ENCODE assay signal across 8 cellular contexts in genomic region chr10:14838582-14839304, GRCh38. TPM values are rescaled to one million over a fixed set of nuclear protein-coding genes. Genes with fewer than 3 reads are reported as not detected.
DNase-seq lines count a peak whose midpoint lies in the region; ATAC-seq and TF ChIP-seq lines count a peak whose summit lies in the region.

No MANE protein-coding gene starts in this region.

- H3K9ac ChIP-seq in HUES48 (ENCODE audit: low read depth, low read length), result peak overlapping the region; percentile 94

- no peak for TF ChIP-seq CTCF in endothelial cell (IDR thresholded peaks at IDR 0.05; ENCODE audit: unreplicated experiment)

- ATAC-seq in HG03108 (IDR thresholded peaks at IDR 0.05; ENCODE audit: unreplicated experiment), result no peak

- H3K36me3 ChIP-seq in HUES48 (ENCODE audit: control insufficient read depth, insufficient read depth, low read length), result peaks cover 38% of the 10 kb centered on the region

- no peaks in the 10 kb centered on the region for H3K27me3 Mint-ChIP-seq in activated CD4-positive, alpha-beta T cell treated with anti-CD3 and anti-CD28 coated beads, Interleukin-2, amount 10 ng/mL, durations not matched to agents 24 days and 14 days
- peaks cover 5% of the 10 kb centered on the region for H3K27me3 Mint-ChIP-seq in endothelial cell (ENCODE audit: unreplicated experiment)

- no peaks in the 10 kb centered on the region for H3K9me3 ChIP-seq in HUES48 (ENCODE audit: control insufficient read depth, insufficient read depth, low read length)

- peaks cover 18% of the 10 kb centered on the region for H3K4me1 Mint-ChIP-seq in activated CD4-positive, alpha-beta T cell treated with anti-CD3 and anti-CD28 coated beads, Interleukin-2, amount 10 ng/mL, durations not matched to agents 24 days and 14 days
- peaks cover 29% of the 10 kb centered on the region for H3K4me1 Mint-ChIP-seq in endothelial cell (ENCODE audit: unreplicated experiment)

- H3K27ac ChIP-seq in HUES48 (ENCODE audit: low read depth, low read length), result peak overlapping the region; percentile 96
- peak overlapping the region; percentile 34 for H3K27ac ChIP-seq in temporal lobe (ENCODE audit: low read depth, low read length)

- intact Hi-C loops in activated CD4-positive, alpha-beta T cell treated with anti-CD3 and anti-CD28 coated beads, Interleukin-2, amount 10 ng/mL, durations not matched to agents 24 days and 14 days (cut with micrococcal nuclease), result loop anchor here (1.0 to 5.0 kb wide), 8 partner anchors 40 to 340 kb away; partner anchors contain the start of genes DCLRE1C, RPP38 and SUV39H2

- DNase-seq in SIG-M5 treated with dmso at 0.1 percent for 504 hours (lab: John Stamatoyannopoulos, UW; ENCODE audit: unreplicated experiment), result peak; percentile 7
- no peak for DNase-seq in SIG-M5 (lab: John Stamatoyannopoulos, UW)
- DNase-seq in activated CD4-positive, alpha-beta T cell treated with anti-CD3 and anti-CD28 coated beads, Interleukin-2, amount 10 ng/mL, durations not matched to agents 24 days and 14 days, result peak; percentile 79
- DNase-seq in endothelial cell (ENCODE audit: low spot score), result peak; percentile 64
- DNase-seq in mucosa of gallbladder (ENCODE audit: low spot score), result peak; percentile 11

- no peaks in the 10 kb centered on the region for H3K27me3 ChIP-seq in HUES48 (ENCODE audit: control insufficient read depth, insufficient read depth, low read length)

- H3K9me3 Mint-ChIP-seq in activated CD4-positive, alpha-beta T cell treated with anti-CD3 and anti-CD28 coated beads, Interleukin-2, amount 10 ng/mL, durations not matched to agents 24 days and 14 days, result no peaks in the 10 kb centered on the region
- no peaks in the 10 kb centered on the region for H3K9me3 Mint-ChIP-seq in endothelial cell (ENCODE audit: unreplicated experiment)

- H3K36me3 Mint-ChIP-seq in activated CD4-positive, alpha-beta T cell treated with anti-CD3 and anti-CD28 coated beads, Interleukin-2, amount 10 ng/mL, durations not matched to agents 24 days and 14 days (ENCODE audit: low read depth), result peaks cover 40% of the 10 kb centered on the region
- peaks cover 9% of the 10 kb centered on the region for H3K36me3 Mint-ChIP-seq in endothelial cell (ENCODE audit: low read depth, unreplicated experiment)

- peak overlapping the region; percentile 92 for H3K4me3 Mint-ChIP-seq in activated CD4-positive, alpha-beta T cell treated with anti-CD3 and anti-CD28 coated beads, Interleukin-2, amount 10 ng/mL, durations not matched to agents 24 days and 14 days
- H3K4me3 Mint-ChIP-seq in endothelial cell (ENCODE audit: unreplicated experiment), result peak overlapping the region; percentile 96

- peak overlapping the region; percentile 90 for H3K4me3 ChIP-seq in HUES48 (ENCODE audit: low read depth, low read length)

- H3K27ac Mint-ChIP-seq in activated CD4-positive, alpha-beta T cell treated with anti-CD3 and anti-CD28 coated beads, Interleukin-2, amount 10 ng/mL, durations not matched to agents 24 days and 14 days, result peak overlapping the region; percentile 96
- H3K27ac Mint-ChIP-seq in endothelial cell (ENCODE audit: unreplicated experiment), result peak overlapping the region; percentile 94

- H3K4me1 ChIP-seq in HUES48 (ENCODE audit: control insufficient read depth, insufficient read depth, low read length), result peaks cover 10% of the 10 kb centered on the region; the same call in 1 of the 2 replicates

RNA-seq across cellular contexts. Expression of gene HSPA14, which starts 0.6 kb away (rescaled TPM):
- total RNA-seq in activated CD4-positive, alpha-beta T cell treated with anti-CD3 and anti-CD28 coated beads, Interleukin-2, amount 10 ng/mL, durations not matched to agents 24 days and 14 days, result 42.0 and 44.1 TPM in 2 replicates
- total RNA-seq in endothelial cell (ENCODE audit: unreplicated experiment), result 14.2 TPM
- total RNA-seq in mucosa of gallbladder, result 8.0 TPM
- 8.6 TPM for total RNA-seq in temporal lobe

RNA-seq across cellular contexts. Expression of gene MSANTD7, which starts 0.6 kb away (rescaled TPM):
- total RNA-seq in activated CD4-positive, alpha-beta T cell treated with anti-CD3 and anti-CD28 coated beads, Interleukin-2, amount 10 ng/mL, durations not matched to agents 24 days and 14 days, result 28.9 and 30.3 TPM in 2 replicates
- total RNA-seq in endothelial cell (ENCODE audit: unreplicated experiment) (17.9 TPM), mucosa of gallbladder (10.4 TPM), temporal lobe (17.9 TPM)

RNA-seq across cellular contexts. Expression of gene CDNF, which starts 0.9 kb away (rescaled TPM):
- total RNA-seq in activated CD4-positive, alpha-beta T cell treated with anti-CD3 and anti-CD28 coated beads, Interleukin-2, amount 10 ng/mL, durations not matched to agents 24 days and 14 days, result 0.62 and 0.70 TPM in 2 replicates
- 1.9 TPM for total RNA-seq in endothelial cell (ENCODE audit: unreplicated experiment)
- 0.98 TPM for total RNA-seq in mucosa of gallbladder
- total RNA-seq in temporal lobe, result 1.2 TPM

RNA-seq across cellular contexts. Expression of gene SUV39H2, which starts 39.9 kb away (rescaled TPM):
- 46.7 and 47.5 TPM in 2 replicates for total RNA-seq in activated CD4-positive, alpha-beta T cell treated with anti-CD3 and anti-CD28 coated beads, Interleukin-2, amount 10 ng/mL, durations not matched to agents 24 days and 14 days
- total RNA-seq in endothelial cell (ENCODE audit: unreplicated experiment) (15.6 TPM), mucosa of gallbladder (5.9 TPM), temporal lobe (23.1 TPM)
